In the genomic region with DNA sequence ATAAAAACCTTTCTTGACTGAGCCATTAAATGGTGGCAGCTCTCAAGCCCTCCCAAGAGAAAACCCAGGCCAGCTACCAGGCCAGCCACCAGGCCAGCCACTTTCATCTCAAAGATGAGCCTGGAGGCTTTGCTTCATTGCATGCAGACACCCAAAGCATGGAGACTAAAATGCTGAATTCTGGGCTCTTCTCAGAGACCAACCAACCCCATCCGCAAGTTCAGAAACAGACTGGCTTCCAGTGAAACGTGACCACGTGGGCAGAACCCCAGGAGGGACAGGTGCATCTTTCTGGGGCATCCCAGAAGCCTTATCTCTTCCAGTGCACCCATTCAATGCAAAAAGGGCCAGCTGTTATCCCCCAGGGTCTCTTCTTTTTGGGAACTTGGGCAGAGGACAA, we compare ENCODE assay signal across 16 cellular contexts.
DNase-seq lines count a peak whose midpoint lies in the region; ATAC-seq and TF ChIP-seq lines count a peak whose summit lies in the region.
"Had no signal": no experiment of that assay in that cellular context is flagged by ENCODE, and none has a peak within 500 bp of the region (broad histone marks: within the 10 kb centered on the region; RNA-seq: fewer than 3 reads in every experiment).

No MANE protein-coding gene starts in this region.

- peaks cover 7% of the 10 kb centered on the region for H3K27me3 Mint-ChIP-seq in activated T-cell treated with anti-CD3 and anti-CD28 coated beads, Interleukin-2, amount 50 U/mL, for 24 hours

- DNase-seq in germinal center (ENCODE audit: low spot score) (peak; percentile 19), DMS53 (lab: John Stamatoyannopoulos, UW) (no peak)
- no peak for DNase-seq in activated T-cell treated with anti-CD3 and anti-CD28 coated beads, Interleukin-2, amount 50 U/mL, for 24 hours
- no peak for DNase-seq in activated T-cell treated with anti-CD3 and anti-CD28 coated beads, Interleukin-2, amount 50 U/mL, for 1 hour
- DNase-seq: ACHN; CD8-positive, alpha-beta T cell; H9; NCI-H1048; NCI-H1436 treated with DMSO at 0.1 percent for 48 hours; NCI-H524; SHP77 had no signal

- no peaks in the 10 kb centered on the region for H3K36me3 ChIP-seq in Loucy (ENCODE audit: insufficient read depth, low read length)

- no peaks in the 10 kb centered on the region for H4K20me1 ChIP-seq in Loucy (ENCODE audit: insufficient read depth, low read length, poor library complexity, severe bottlenecking)

- H2AFZ ChIP-seq in Loucy (ENCODE audit: low read length), result no peak overlapping the region

- TF ChIP-seq CTCF in Loucy (conservative IDR thresholded peaks at IDR 0.05; ENCODE audit: low read length), result no peak

- H3K9me3 Mint-ChIP-seq in activated T-cell treated with anti-CD3 and anti-CD28 coated beads, Interleukin-2, amount 50 U/mL, for 24 hours, result no peaks in the 10 kb centered on the region
- H3K9me3 Mint-ChIP-seq: CD8-positive, alpha-beta T cell; H9 had no signal

- H3K27me3 ChIP-seq in Loucy (ENCODE audit: insufficient read depth, low read length, poor library complexity, severe bottlenecking), result no peaks in the 10 kb centered on the region

- ATAC-seq in GM19397 (IDR thresholded peaks at IDR 0.05; ENCODE audit: unreplicated experiment) (peak; percentile 16), HG03565 (IDR thresholded peaks at IDR 0.05; ENCODE audit: unreplicated experiment) (no peak)
- ATAC-seq: CD8-positive, alpha-beta T cell; K562; SK-N-SH treated with all-trans-retinoic acid at 6 μM for 48 hours had no signal

- H3F3A ChIP-seq in Loucy (ENCODE audit: low read depth), result no peaks in the 10 kb centered on the region

- no peaks in the 10 kb centered on the region for H3K36me3 Mint-ChIP-seq in activated T-cell treated with anti-CD3 and anti-CD28 coated beads, Interleukin-2, amount 50 U/mL, for 24 hours (ENCODE audit: low read depth)
- H3K36me3 Mint-ChIP-seq: CD8-positive, alpha-beta T cell had no signal

- peaks cover 10% of the 10 kb centered on the region for H3K4me1 Mint-ChIP-seq in activated T-cell treated with anti-CD3 and anti-CD28 coated beads, Interleukin-2, amount 50 U/mL, for 24 hours (ENCODE audit: low read depth)

- H3K4me3 Mint-ChIP-seq in activated T-cell treated with anti-CD3 and anti-CD28 coated beads, Interleukin-2, amount 50 U/mL, for 24 hours, result no peak overlapping the region
- H3K4me3 Mint-ChIP-seq: CD8-positive, alpha-beta T cell; H9 had no signal

- H3K27ac Mint-ChIP-seq in activated T-cell treated with anti-CD3 and anti-CD28 coated beads, Interleukin-2, amount 50 U/mL, for 24 hours, result no peak overlapping the region
- H3K27ac Mint-ChIP-seq: H9 had no signal

- no peak overlapping the region for H3K9ac ChIP-seq in Loucy (ENCODE audit: low read depth, low read length, poor library complexity, severe bottlenecking)

- no peaks in the 10 kb centered on the region for H3K9me2 ChIP-seq in Loucy (replicated peaks; ENCODE audit: low read depth, low read length)

- no peaks in the 10 kb centered on the region for H3K79me2 ChIP-seq in Loucy (ENCODE audit: insufficient read depth, low read length)

- peak overlapping the region; percentile 14 for H3K4me2 ChIP-seq in Loucy (ENCODE audit: low read depth, low read length, poor library complexity, severe bottlenecking)

- H3K4me1 ChIP-seq in Loucy (ENCODE audit: insufficient read depth, low read length, poor library complexity, severe bottlenecking), result peaks cover 32% of the 10 kb centered on the region

- H3K9me3 ChIP-seq in Loucy (ENCODE audit: insufficient read depth, low read depth, low read length), result no peaks in the 10 kb centered on the region

- H3K4me3 ChIP-seq in Loucy (ENCODE audit: low read length, poor library complexity, severe bottlenecking), result no peak overlapping the region
- H3K4me3 ChIP-seq: K562 had no signal
